In genomic region chr3:148075829-148076716, GRCh38 we compare ENCODE assay signal across 8 cellular contexts.
DNase-seq lines count a peak whose midpoint lies in the region; ATAC-seq lines count a peak whose summit lies in the region.

No MANE protein-coding gene starts in this region.

- H3K79me1 ChIP-seq in mesendoderm (ENCODE audit: low read length) = no peaks in the 10 kb centered on the region

- DNase-seq in NCI-H345 (lab: John Stamatoyannopoulos, UW) = peak; percentile 33
- no peak for DNase-seq in NCI-H345 treated with DMSO at 0.1 percent for 48 hours (lab: John Stamatoyannopoulos, UW; ENCODE audit: unreplicated experiment)
- peak; percentile 3 for DNase-seq in NCI-H2196 treated with DMSO at 0.1 percent for 48 hours (lab: John Stamatoyannopoulos, UW; ENCODE audit: unreplicated experiment)
- DNase-seq in cerebellar cortex (ENCODE audit: low spot score) = peak; percentile 94
- peak; percentile 70 for DNase-seq in mesendoderm
- no peak for DNase-seq in activated CD8-positive, alpha-beta memory T cell treated with anti-CD3 and anti-CD28 coated beads, Interleukin-2, amount 50 U/mL, for 4 hours
- no peak for DNase-seq in GM19240 (ENCODE audit: insufficient read length, low spot score)

- H3K4me1 ChIP-seq in mesendoderm (ENCODE audit: control insufficient read depth, low read depth, low read length) = no peaks in the 10 kb centered on the region

- no peak overlapping the region for H2BK120ac ChIP-seq in mesendoderm (ENCODE audit: low read depth, low read length)

- H3K9ac ChIP-seq in mesendoderm (ENCODE audit: low read length) = no peak overlapping the region

- no peaks in the 10 kb centered on the region for H3K79me2 ChIP-seq in mesendoderm (ENCODE audit: control insufficient read depth, insufficient read depth, low read length)

- no peak overlapping the region for H2AK5ac ChIP-seq in mesendoderm (ENCODE audit: low read length)

- H2BK15ac ChIP-seq in mesendoderm (replicated peaks; ENCODE audit: low read depth) = no peak overlapping the region

- no peak overlapping the region for H4K5ac ChIP-seq in mesendoderm (ENCODE audit: low read length)

- H3K23ac ChIP-seq in mesendoderm (ENCODE audit: low read length) = no peak overlapping the region

- H3K4ac ChIP-seq in mesendoderm (ENCODE audit: low read depth, low read length) = no peak overlapping the region

- H2BK5ac ChIP-seq in mesendoderm (ENCODE audit: low read length) = no peak overlapping the region

- no peaks in the 10 kb centered on the region for H3K27me3 ChIP-seq in mesendoderm (ENCODE audit: insufficient read depth, low read length, poor library complexity)

- no CpG with 5 or more reads among the region's 5 CpGs for WGBS in mesendoderm (ENCODE audit: extremely low coverage, insufficient coverage, low lambda C conversion rate)

- no peak overlapping the region for H3K27ac ChIP-seq in mesendoderm (ENCODE audit: low read depth, low read length)

- no peak overlapping the region for H3K4me3 ChIP-seq in mesendoderm (ENCODE audit: low read length)

- H3K56ac ChIP-seq in mesendoderm (ENCODE audit: low read length) = no peak overlapping the region

- no peaks in the 10 kb centered on the region for H3K36me3 ChIP-seq in mesendoderm (ENCODE audit: control insufficient read depth, insufficient read depth, low read length)

- no peak overlapping the region for H4K8ac ChIP-seq in mesendoderm (ENCODE audit: low read depth, low read length)

- no peak for ATAC-seq in GM18519 (IDR thresholded peaks at IDR 0.05; ENCODE audit: low FRiP score, unreplicated experiment)

- H3K4me2 ChIP-seq in mesendoderm (ENCODE audit: low read length) = no peak overlapping the region

- no peak overlapping the region for H3K18ac ChIP-seq in mesendoderm (ENCODE audit: low read length)

Comparison
In these comparisons a context has a peak if more than half of its experiments do, and no peak if none do; other contexts are left out.
1. DNase-seq: peak in NCI-H345 (single experiment), NCI-H2196 treated with DMSO at 0.1 percent for 48 hours (single experiment), cerebellar cortex (single experiment) and mesendoderm (single experiment); none in NCI-H345 treated with DMSO at 0.1 percent for 48 hours (single experiment), activated CD8-positive, alpha-beta memory T cell treated with anti-CD3 and anti-CD28 coated beads, Interleukin-2, amount 50 U/mL, for 4 hours (single experiment) and GM19240 (single experiment).